In genomic region chr6:51675020-51675419, GRCh38 we compare ENCODE assay signal across 19 cellular contexts.
DNase-seq lines count a peak whose midpoint lies in the region; ATAC-seq and TF ChIP-seq lines count a peak whose summit lies in the region.
"Had no signal": no experiment of that assay in that cellular context is flagged by ENCODE, and none has a peak within 500 bp of the region (broad histone marks: within the 10 kb centered on the region; RNA-seq: fewer than 3 reads in every experiment).

No MANE protein-coding gene starts in this region.

- no peaks in the 10 kb centered on the region for H3K27me3 ChIP-seq in SK-N-SH (ENCODE audit: insufficient read depth)
- H3K27me3 ChIP-seq in WERI-Rb-1 (ENCODE audit: insufficient read depth, low read depth, severe bottlenecking): no peaks in the 10 kb centered on the region
- no peaks in the 10 kb centered on the region for H3K27me3 ChIP-seq in neural cell (ENCODE audit: insufficient read depth, low read depth, low read length)

- H2AFZ ChIP-seq in SK-N-SH (ENCODE audit: low read depth) (no peak overlapping the region), neural cell (ENCODE audit: low read depth, low read length) (no peak overlapping the region)
- H2AFZ ChIP-seq: GM23248 had no signal

- H3F3A ChIP-seq in SK-N-SH (replicated peaks; ENCODE audit: insufficient read depth) (no peaks in the 10 kb centered on the region), neural cell (ENCODE audit: insufficient read depth, low read length, poor library complexity, severe bottlenecking) (no peaks in the 10 kb centered on the region)

- peaks cover 0 to 47% of the 10 kb centered on the region in 2 experiments; a peak in 2 of 4 replicates for H3K4me1 ChIP-seq in SK-N-SH (ENCODE audit: control insufficient read depth in 1 of 2, insufficient read depth in 2 of 2, low read depth in 1 of 2, low read length in 1 of 2)

- H3K9ac ChIP-seq in SK-N-SH (no peak overlapping the region), neural cell (ENCODE audit: low read length) (no peak overlapping the region)
- H3K9ac ChIP-seq: GM23248 had no signal

- H3K4me2 ChIP-seq in SK-N-SH: no peak overlapping the region
- H3K4me2 ChIP-seq in neural cell (ENCODE audit: low read length): peak overlapping the region; percentile 15

- CTCF ChIA-PET in SK-N-SH (lab: Yijun Ruan, JAX): interaction anchor here (0.8 to 1.8 kb wide), 8 partner anchors 10 to 859 kb away, joined by 3 to 6 read pairs (median 4); no protein-coding TSS in a partner anchor

- H3K9me2 ChIP-seq in SK-N-SH (no peaks in the 10 kb centered on the region), neural cell (ENCODE audit: insufficient read depth, low read length) (no peaks in the 10 kb centered on the region)

- POLR2A ChIA-PET in SK-N-SH (lab: Yijun Ruan, JAX): interaction anchor here (0.6 to 2.3 kb wide), 7 partner anchors 97 to 855 kb away, joined by 3 to 14 read pairs (median 5); no protein-coding TSS in a partner anchor

- DNase-seq in SK-N-SH: peak; percentile 15
- DNase-seq in DMS53 (lab: John Stamatoyannopoulos, UW): peak; percentile 55
- DNase-seq in WERI-Rb-1: no peak
- no peak for DNase-seq in cortex of kidney (lab: John Stamatoyannopoulos, UW)
- DNase-seq: 8988T; C1 segment of cervical spinal cord; CD4-positive, CD25-positive, alpha-beta regulatory T cell; CD8-positive, alpha-beta memory T cell; COR-L47; DMS 273 treated with DMSO at 0.1 percent for 48 hours; DMS79; GF-D8; GM23248; HCEC 1CT; KBM-7 had no signal

- TF ChIP-seq EP300 in SK-N-SH (IDR thresholded peaks at IDR 0.05; ENCODE audit: borderline replicate concordance in 1 of 2, low read depth in 1 of 2, low read length in 1 of 2) (no peak), neural cell (conservative IDR thresholded peaks at IDR 0.05; ENCODE audit: poor library complexity, severe bottlenecking) (no peak)

- peak overlapping the region; percentile 22 to 99; a peak in 3 of 4 replicates for H3K27ac ChIP-seq in SK-N-SH (ENCODE audit: low read depth in 2 of 2, low read length in 1 of 2)
- H3K27ac ChIP-seq in WERI-Rb-1: peak overlapping the region; percentile 18; the same call in 1 of the 2 replicates
- no peak overlapping the region for H3K27ac ChIP-seq in neural cell (ENCODE audit: low read length)
- H3K27ac ChIP-seq: GM23248 had no signal

- TF ChIP-seq CTCF in SK-N-SH (IDR thresholded peaks at IDR 0.05) (no peak), WERI-Rb-1 (IDR thresholded peaks at IDR 0.05; ENCODE audit: low read depth, low read length) (no peak), neural cell (IDR thresholded peaks at IDR 0.05; ENCODE audit: poor library complexity, severe bottlenecking) (no peak)

- TF ChIP-seq RAD21 in SK-N-SH (IDR thresholded peaks at IDR 0.05; ENCODE audit: low read length) (no peak; the same call in 1 of the 2 replicates), neural cell (conservative IDR thresholded peaks at IDR 0.05) (no peak)

- H3K4me3 ChIP-seq in SK-N-SH (ENCODE audit: low read depth in 2 of 2, low read length in 1 of 2): no peak overlapping the region
- 0 out of 2 replicates have a peak overlapping the region, but pooled peaks have one; percentile 12 for H3K4me3 ChIP-seq in WERI-Rb-1 (ENCODE audit: low read depth, low read length)
- H3K4me3 ChIP-seq in neural cell (ENCODE audit: low read length): no peak overlapping the region
- H3K4me3 ChIP-seq: GM23248 had no signal

- ATAC-seq in SK-N-SH treated with all-trans-retinoic acid at 6 μM for 48 hours (no peak; the same call in 2 of the 3 replicates), HG03097 (IDR thresholded peaks at IDR 0.05; ENCODE audit: low FRiP score, unreplicated experiment) (no peak), GM21619 (IDR thresholded peaks at IDR 0.05; ENCODE audit: unreplicated experiment) (no peak)

- H4K20me1 ChIP-seq in SK-N-SH (ENCODE audit: insufficient read depth) (no peaks in the 10 kb centered on the region), neural cell (ENCODE audit: insufficient read depth) (no peaks in the 10 kb centered on the region)

- H3K79me2 ChIP-seq in SK-N-SH (ENCODE audit: insufficient read depth): no peaks in the 10 kb centered on the region
- H3K79me2 ChIP-seq in neural cell (replicated peaks; ENCODE audit: insufficient read depth, low read length): no peaks in the 10 kb centered on the region

- H3K36me3 ChIP-seq in SK-N-SH (replicated peaks in 1 of 2; ENCODE audit: control insufficient read depth in 1 of 2, insufficient read depth in 2 of 2, low read length in 1 of 2) (no peaks in the 10 kb centered on the region), WERI-Rb-1 (no peaks in the 10 kb centered on the region), neural cell (ENCODE audit: insufficient read depth, low read length) (no peaks in the 10 kb centered on the region)

- no peaks in the 10 kb centered on the region for H3K9me3 ChIP-seq in SK-N-SH
- no peaks in the 10 kb centered on the region for H3K9me3 ChIP-seq in WERI-Rb-1 (ENCODE audit: severe bottlenecking)
- H3K9me3 ChIP-seq in neural cell (ENCODE audit: low read length): no peaks in the 10 kb centered on the region

- 23% methylated on average over 4 of the region's 4 CpGs for WGBS in SK-N-SH (ENCODE audit: low lambda C conversion rate)

TF ChIP-seq in SK-N-SH, 30 proteins besides CTCF, POLR2A, EP300 and RAD21 (continues in another document):
- TF ChIP-seq MXI1 (IDR thresholded peaks at IDR 0.05; ENCODE audit: low read depth, low read length) (no peak), MAX (IDR thresholded peaks at IDR 0.05; ENCODE audit: low read depth) (no peak), SIN3A (IDR thresholded peaks at IDR 0.05; ENCODE audit: borderline replicate concordance, low read depth, low read length) (no peak), TEAD4 (IDR thresholded peaks at IDR 0.05; ENCODE audit: borderline replicate concordance, insufficient read depth) (no peak), YY1 (IDR thresholded peaks at IDR 0.05; ENCODE audit: low read depth) (no peak), NFIC (IDR thresholded peaks at IDR 0.05; ENCODE audit: borderline replicate concordance) (no peak), TAF1 (IDR thresholded peaks at IDR 0.05; ENCODE audit: borderline replicate concordance, low read depth, low read length) (no peak)

TF ChIP-seq in SK-N-SH treated with all-trans-retinoic acid at 6 μM for 48 hours, 23 proteins besides CTCF, POLR2A, EP300 and RAD21 (continues in another document):
- TF ChIP-seq ZNF8 (CRISPR knock-in tag; IDR thresholded peaks at IDR 0.05): no peak
- no peak for TF ChIP-seq CREB5 (CRISPR knock-in tag; IDR thresholded peaks at IDR 0.05; ENCODE audit: low read depth)
- TF ChIP-seq TCF4 (CRISPR knock-in tag; IDR thresholded peaks at IDR 0.05; ENCODE audit: borderline replicate concordance): no peak
- no peak for TF ChIP-seq OSR1 (CRISPR knock-in tag; IDR thresholded peaks at IDR 0.05)

TF ChIP-seq in neural cell, 6 proteins besides CTCF, POLR2A, EP300 and RAD21:
- TF ChIP-seq SMC3 (conservative IDR thresholded peaks at IDR 0.05; ENCODE audit: poor library complexity): no peak

Comparison
In these comparisons a context has a peak if more than half of its experiments do, and no peak if none do; other contexts are left out.
1. DNase-seq: peak in SK-N-SH (single experiment) and DMS53 (single experiment); none in WERI-Rb-1 (single experiment) and cortex of kidney (single experiment).